In genomic region chr10:6279540-6280267, GRCh38 we compare ENCODE assay signal across 8 cellular contexts.
A peak's percentile ranks its signal among the peaks of the same experiment; 100 is the strongest.
DNase-seq lines count a peak whose midpoint lies in the region; ATAC-seq and TF ChIP-seq lines count a peak whose summit lies in the region.

No MANE protein-coding gene starts in this region.

- no peaks in the 10 kb centered on the region for H3K27me3 ChIP-seq in BJ (ENCODE audit: control insufficient read depth, insufficient read depth, low read length)
- H3K27me3 ChIP-seq in dorsolateral prefrontal cortex, result no peaks in the 10 kb centered on the region

- POLR2A ChIA-PET in BJ (lab: Charles Lee), result no interaction called here

- no peaks in the 10 kb centered on the region for H3K4me1 ChIP-seq in mucosa of descending colon (ENCODE audit: low read depth)

- ATAC-seq in mucosa of descending colon, result peak; percentile 82
- no peak for ATAC-seq in GM18873 (IDR thresholded peaks at IDR 0.05; ENCODE audit: low FRiP score, unreplicated experiment)

- TF ChIP-seq CTCF in BJ (IDR thresholded peaks at IDR 0.05; ENCODE audit: insufficient read depth, low read depth, low read length) (no peak), dorsolateral prefrontal cortex (IDR thresholded peaks at IDR 0.05 in 54 of 56, conservative IDR thresholded peaks at IDR 0.05 in 2 of 56; ENCODE audit: low read depth in 1 of 56, partially characterized antibody in 56 of 56) (no peak), mucosa of descending colon (IDR thresholded peaks at IDR 0.05) (no peak)

- intact Hi-C loops in dorsolateral prefrontal cortex (cut with DNase I), result no loop called here
- intact Hi-C loops in mucosa of descending colon (cut with DNase I, micrococcal nuclease), result no loop called here

- CTCF ChIA-PET in BJ (lab: Yijun Ruan, JAX), result no interaction called here

- H3K36me3 ChIP-seq in BJ (ENCODE audit: control insufficient read depth, insufficient read depth, low read length) (no peaks in the 10 kb centered on the region), mucosa of descending colon (ENCODE audit: low read depth) (no peaks in the 10 kb centered on the region)

- H3K9me3 ChIP-seq in mucosa of descending colon, result no peaks in the 10 kb centered on the region

- H3K27ac ChIP-seq in dorsolateral prefrontal cortex, result peak overlapping the region in 42 of 59 donors; percentile 6 to 84 (median 47)

- no peak overlapping the region for H3K4me3 ChIP-seq in BJ (ENCODE audit: low read depth, low read length)
- H3K4me3 ChIP-seq in dorsolateral prefrontal cortex, result no peak overlapping the region
- H3K4me3 ChIP-seq in mucosa of descending colon, result no peak overlapping the region

- peak; percentile 52 for DNase-seq in BJ (ENCODE audit: low read depth)
- peak; percentile 58 for DNase-seq in LHCN-M2 (ENCODE audit: low read depth)
- DNase-seq in dorsolateral prefrontal cortex, result peak in 1 of 10 donors; percentile 41
- DNase-seq in mucosa of descending colon, result no peak
- no peak for DNase-seq in NCI-H226
- no peak for DNase-seq in NCI-H82 treated with DMSO at 0.1 percent for 48 hours (lab: John Stamatoyannopoulos, UW; ENCODE audit: unreplicated experiment)
- no peak for DNase-seq in NCI-H748 treated with DMSO at 0.1 percent for 48 hours (lab: John Stamatoyannopoulos, UW)

Comparison
In these comparisons a context has a peak if more than half of its experiments do, and no peak if none do; other contexts are left out.
1. DNase-seq: peak in BJ (single experiment) and LHCN-M2 (single experiment); none in mucosa of descending colon (0 of 3), NCI-H226 (single experiment), NCI-H82 treated with DMSO at 0.1 percent for 48 hours (single experiment) and NCI-H748 treated with DMSO at 0.1 percent for 48 hours (single experiment).